Comparison of ENCODE assay signal across 1 cellular context in the genomic region with DNA sequence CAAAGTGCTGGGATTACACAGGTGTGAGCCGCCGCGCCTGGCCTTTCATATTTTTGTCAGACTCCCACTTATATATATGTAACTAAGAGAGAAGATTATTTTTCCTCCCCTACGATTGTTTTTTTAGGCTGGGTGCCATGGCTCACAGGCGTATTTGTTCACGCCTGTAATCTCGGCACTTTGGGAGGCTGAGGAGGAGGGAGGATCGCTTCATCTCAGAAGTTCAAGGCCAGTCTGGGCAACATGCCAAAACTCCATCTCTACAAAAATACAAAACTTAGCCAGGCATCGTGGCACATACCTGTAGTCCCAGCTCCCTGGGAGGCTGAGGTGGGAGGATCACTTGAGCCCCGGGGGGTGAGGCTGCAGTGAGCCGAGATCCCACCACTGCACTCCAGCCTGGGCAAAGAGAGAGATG.
TF ChIP-seq lines count a peak whose summit lies in the region.

No MANE protein-coding gene starts in this region.

TF ChIP-seq in HEK293, 187 proteins besides CTCF, POLR2A, EP300 and RAD21 (continued from another document and continues in another):
- TF ChIP-seq, protein P1, sequence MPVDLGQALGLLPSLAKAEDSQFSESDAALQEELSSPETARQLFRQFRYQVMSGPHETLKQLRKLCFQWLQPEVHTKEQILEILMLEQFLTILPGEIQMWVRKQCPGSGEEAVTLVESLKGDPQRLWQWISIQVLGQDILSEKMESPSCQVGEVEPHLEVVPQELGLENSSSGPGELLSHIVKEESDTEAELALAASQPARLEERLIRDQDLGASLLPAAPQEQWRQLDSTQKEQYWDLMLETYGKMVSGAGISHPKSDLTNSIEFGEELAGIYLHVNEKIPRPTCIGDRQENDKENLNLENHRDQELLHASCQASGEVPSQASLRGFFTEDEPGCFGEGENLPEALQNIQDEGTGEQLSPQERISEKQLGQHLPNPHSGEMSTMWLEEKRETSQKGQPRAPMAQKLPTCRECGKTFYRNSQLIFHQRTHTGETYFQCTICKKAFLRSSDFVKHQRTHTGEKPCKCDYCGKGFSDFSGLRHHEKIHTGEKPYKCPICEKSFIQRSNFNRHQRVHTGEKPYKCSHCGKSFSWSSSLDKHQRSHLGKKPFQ (tag by site-specific recombination; IDR thresholded peaks at IDR 0.05), result peak; percentile 98
- TF ChIP-seq ZNF670 (tag by site-specific recombination; IDR thresholded peaks at IDR 0.05; ENCODE audit: low read depth) (no peak), ZNF239 (tag by site-specific recombination; IDR thresholded peaks at IDR 0.05) (no peak), SP3 (tag by site-specific recombination; IDR thresholded peaks at IDR 0.05) (no peak), ZNF16 (tag by site-specific recombination; IDR thresholded peaks at IDR 0.05; ENCODE audit: low read depth) (no peak), ZNF558 (tag by site-specific recombination; IDR thresholded peaks at IDR 0.05) (no peak), ZNF610 (tag by site-specific recombination; IDR thresholded peaks at IDR 0.05; ENCODE audit: borderline replicate concordance) (no peak; the same call in 1 of the 2 replicates), ZNF426 (tag by site-specific recombination; IDR thresholded peaks at IDR 0.05) (no peak), ZNF596 (tag by site-specific recombination; IDR thresholded peaks at IDR 0.05) (no peak), ZNF514 (tag by site-specific recombination; IDR thresholded peaks at IDR 0.05) (no peak), GLI4 (tag by site-specific recombination; IDR thresholded peaks at IDR 0.05) (no peak), ZBTB26 (tag by site-specific recombination; optimal IDR thresholded peaks at IDR 0.05) (peak; percentile 9), ZBTB17 (tag by site-specific recombination; IDR thresholded peaks at IDR 0.05) (peak; percentile 71), HOXD13 (CRISPR knock-in tag; IDR thresholded peaks at IDR 0.05; ENCODE audit: borderline replicate concordance) (no peak), ZNF184 (tag by site-specific recombination; IDR thresholded peaks at IDR 0.05) (peak; percentile 67; the same call in 1 of the 2 replicates), ZNF585B (tag by site-specific recombination; IDR thresholded peaks at IDR 0.05) (no peak), ZNF654 (tag by site-specific recombination; IDR thresholded peaks at IDR 0.05; ENCODE audit: low read depth) (no peak), BCL6B (tag by site-specific recombination; IDR thresholded peaks at IDR 0.05) (no peak), ZNF404 (tag by site-specific recombination; IDR thresholded peaks at IDR 0.05) (no peak), KLF9 (tag by site-specific recombination; IDR thresholded peaks at IDR 0.05; ENCODE audit: low read depth) (no peak), GLI2 (tag by site-specific recombination; IDR thresholded peaks at IDR 0.05; ENCODE audit: borderline replicate concordance, low read depth) (no peak), ZNF48 (tag by site-specific recombination; IDR thresholded peaks at IDR 0.05) (no peak), ZNF768 (tag by site-specific recombination; IDR thresholded peaks at IDR 0.05) (no peak), ZNF140 (tag by site-specific recombination; IDR thresholded peaks at IDR 0.05) (no peak), INSM2 (tag by site-specific recombination; IDR thresholded peaks at IDR 0.05) (peak; percentile 86), ZNF155 (tag by site-specific recombination; IDR thresholded peaks at IDR 0.05) (no peak), ZNF510 (tag by site-specific recombination; IDR thresholded peaks at IDR 0.05; ENCODE audit: insufficient replicate concordance) (no peak), ZNF19 (tag by site-specific recombination; IDR thresholded peaks at IDR 0.05; ENCODE audit: low read depth) (no peak), ZNF544 (tag by site-specific recombination; IDR thresholded peaks at IDR 0.05) (no peak), REPIN1 (tag by site-specific recombination; IDR thresholded peaks at IDR 0.05; ENCODE audit: low read depth) (no peak), KLF16 (tag by site-specific recombination; IDR thresholded peaks at IDR 0.05) (peak; percentile 35; the same call in 1 of the 2 replicates), TSHZ1 (tag by site-specific recombination; IDR thresholded peaks at IDR 0.05; ENCODE audit: borderline replicate concordance) (peak; percentile 53; the same call in 1 of the 2 replicates), ZNF501 (tag by site-specific recombination; IDR thresholded peaks at IDR 0.05) (no peak), ZNF248 (tag by site-specific recombination; IDR thresholded peaks at IDR 0.05) (no peak), PBX3 (CRISPR knock-in tag; IDR thresholded peaks at IDR 0.05) (no peak), ZNF658 (tag by site-specific recombination; IDR thresholded peaks at IDR 0.05) (no peak), ZNF311 (tag by site-specific recombination; IDR thresholded peaks at IDR 0.05; ENCODE audit: borderline replicate concordance) (no peak), ZNF624 (tag by site-specific recombination; IDR thresholded peaks at IDR 0.05) (no peak), ZNF785 (tag by site-specific recombination; IDR thresholded peaks at IDR 0.05) (no peak), BCL11B (tag by site-specific recombination; IDR thresholded peaks at IDR 0.05; ENCODE audit: low read depth) (no peak), SCRT1 (tag by site-specific recombination; IDR thresholded peaks at IDR 0.05; ENCODE audit: borderline replicate concordance) (peak; percentile 80; the same call in 1 of the 2 replicates), ZBTB10 (tag by site-specific recombination; IDR thresholded peaks at IDR 0.05) (no peak), ZNF416 (tag by site-specific recombination; IDR thresholded peaks at IDR 0.05) (no peak), TCF7L2 (IDR thresholded peaks at IDR 0.05; ENCODE audit: borderline replicate concordance, low read depth, low read length) (no peak)
- TF ChIP-seq, protein P2, sequence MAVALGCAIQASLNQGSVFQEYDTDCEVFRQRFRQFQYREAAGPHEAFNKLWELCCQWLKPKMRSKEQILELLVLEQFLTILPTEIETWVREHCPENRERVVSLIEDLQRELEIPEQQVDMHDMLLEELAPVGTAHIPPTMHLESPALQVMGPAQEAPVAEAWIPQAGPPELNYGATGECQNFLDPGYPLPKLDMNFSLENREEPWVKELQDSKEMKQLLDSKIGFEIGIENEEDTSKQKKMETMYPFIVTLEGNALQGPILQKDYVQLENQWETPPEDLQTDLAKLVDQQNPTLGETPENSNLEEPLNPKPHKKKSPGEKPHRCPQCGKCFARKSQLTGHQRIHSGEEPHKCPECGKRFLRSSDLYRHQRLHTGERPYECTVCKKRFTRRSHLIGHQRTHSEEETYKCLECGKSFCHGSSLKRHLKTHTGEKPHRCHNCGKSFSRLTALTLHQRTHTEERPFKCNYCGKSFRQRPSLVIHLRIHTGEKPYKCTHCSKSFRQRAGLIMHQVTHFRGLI (tag by site-specific recombination; IDR thresholded peaks at IDR 0.05), result 0 out of 2 replicates have a peak, but pooled peaks have one; percentile 14
- TF ChIP-seq, protein P3, sequence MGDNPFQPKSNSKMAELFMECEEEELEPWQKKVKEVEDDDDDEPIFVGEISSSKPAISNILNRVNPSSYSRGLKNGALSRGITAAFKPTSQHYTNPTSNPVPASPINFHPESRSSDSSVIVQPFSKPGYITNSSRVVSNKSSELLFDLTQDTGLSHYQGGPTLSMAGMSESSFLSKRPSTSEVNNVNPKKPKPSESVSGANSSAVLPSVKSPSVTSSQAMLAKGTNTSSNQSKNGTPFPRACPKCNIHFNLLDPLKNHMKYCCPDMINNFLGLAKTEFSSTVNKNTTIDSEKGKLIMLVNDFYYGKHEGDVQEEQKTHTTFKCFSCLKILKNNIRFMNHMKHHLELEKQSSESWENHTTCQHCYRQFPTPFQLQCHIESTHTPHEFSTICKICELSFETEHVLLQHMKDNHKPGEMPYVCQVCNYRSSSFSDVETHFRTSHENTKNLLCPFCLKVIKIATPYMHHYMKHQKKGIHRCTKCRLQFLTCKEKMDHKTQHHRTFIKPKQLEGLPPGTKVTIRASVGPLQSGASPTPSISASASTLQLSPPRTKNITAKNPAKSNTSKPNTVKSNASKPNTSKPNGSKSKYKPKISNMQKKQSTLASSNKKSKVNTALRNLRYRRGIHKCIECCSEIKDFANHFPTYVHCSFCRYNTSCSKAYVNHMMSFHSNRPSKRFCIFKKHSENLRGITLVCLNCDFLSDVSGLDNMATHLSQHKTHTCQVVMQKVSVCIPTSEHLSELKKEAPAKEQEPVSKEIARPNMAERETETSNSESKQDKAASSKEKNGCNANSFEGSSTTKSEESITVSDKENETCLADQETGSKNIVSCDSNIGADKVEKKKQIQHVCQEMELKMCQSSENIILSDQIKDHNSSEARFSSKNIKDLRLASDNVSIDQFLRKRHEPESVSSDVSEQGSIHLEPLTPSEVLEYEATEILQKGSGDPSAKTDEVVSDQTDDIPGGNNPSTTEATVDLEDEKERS (tag by site-specific recombination; IDR thresholded peaks at IDR 0.05), result no peak
